ENCODE assay signal across 12 cellular contexts in genomic region chr12:89135976-89136634, GRCh38.
DNase-seq lines count a peak whose midpoint lies in the region; ATAC-seq and TF ChIP-seq lines count a peak whose summit lies in the region.
"Had no signal": no experiment of that assay in that cellular context is flagged by ENCODE, and none has a peak within 500 bp of the region (broad histone marks: within the 10 kb centered on the region; RNA-seq: fewer than 3 reads in every experiment).

No MANE protein-coding gene starts in this region.

- no peak for TF ChIP-seq EP300 in stomach (IDR thresholded peaks at IDR 0.05)

- TF ChIP-seq CTCF in BE2C (IDR thresholded peaks at IDR 0.05; ENCODE audit: low read depth, low read length) (no peak), stomach (IDR thresholded peaks at IDR 0.05) (no peak)

- intact Hi-C loops in stomach (cut with DNase I; ENCODE audit: low total_unique reads): no loop called here

- H3K9me3 ChIP-seq in BE2C (no peaks in the 10 kb centered on the region), stomach (no peaks in the 10 kb centered on the region)

- H3K9me3 Mint-ChIP-seq in activated T-cell treated with anti-CD3 and anti-CD28 coated beads, Interleukin-2, amount 50 U/mL, for 24 hours: no peaks in the 10 kb centered on the region
- H3K9me3 Mint-ChIP-seq in stimulated activated effector memory CD8-positive, alpha-beta T cell treated with anti-CD3 and anti-CD28 coated beads, Interleukin-12 subunit alpha, Interleukin-12 subunit beta, amount 100 ng/mL, for 72 hours: no peaks in the 10 kb centered on the region
- H3K9me3 Mint-ChIP-seq: mesothelial cell of epicardium had no signal

- H3K27me3 ChIP-seq in BE2C (no peaks in the 10 kb centered on the region), stomach (no peaks in the 10 kb centered on the region)
- H3K27me3 ChIP-seq: brain microvascular endothelial cell had no signal

- no peaks in the 10 kb centered on the region for H3K36me3 Mint-ChIP-seq in activated T-cell treated with anti-CD3 and anti-CD28 coated beads, Interleukin-2, amount 50 U/mL, for 24 hours (ENCODE audit: low read depth)
- H3K36me3 Mint-ChIP-seq in stimulated activated effector memory CD8-positive, alpha-beta T cell treated with anti-CD3 and anti-CD28 coated beads, Interleukin-12 subunit alpha, Interleukin-12 subunit beta, amount 100 ng/mL, for 72 hours: no peaks in the 10 kb centered on the region
- H3K36me3 Mint-ChIP-seq: mesothelial cell of epicardium had no signal

- DNase-seq in activated T-cell treated with anti-CD3 and anti-CD28 coated beads, Interleukin-2, amount 50 U/mL, for 24 hours: no peak
- DNase-seq in activated T-cell treated with anti-CD3 and anti-CD28 coated beads for 4 hours: no peak
- DNase-seq in MV-4-11 (lab: John Stamatoyannopoulos, UW): peak; percentile 87
- DNase-seq in amniotic epithelial cell (ENCODE audit: low read depth): peak; percentile 21
- DNase-seq in stimulated activated effector memory CD8-positive, alpha-beta T cell treated with anti-CD3 and anti-CD28 coated beads, Interleukin-12 subunit alpha, Interleukin-12 subunit beta, amount 100 ng/mL, for 72 hours (ENCODE audit: low spot score in 2 of 2): no peak
- no peak for DNase-seq in BE2C
- DNase-seq in stomach: no peak
- no peak for DNase-seq in NCI-H128 (lab: John Stamatoyannopoulos, UW; ENCODE audit: unreplicated experiment)
- DNase-seq: brain microvascular endothelial cell; NK-92 treated with Interleukin-12 subunit alpha and Interleukin-12 subunit beta, amount 100 ng/mL, for 24 hours had no signal

- H3K36me3 ChIP-seq in BE2C: no peaks in the 10 kb centered on the region
- no peaks in the 10 kb centered on the region for H3K36me3 ChIP-seq in stomach
- H3K36me3 ChIP-seq: brain microvascular endothelial cell had no signal

- H3K4me3 ChIP-seq in BE2C (ENCODE audit: low read depth, low read length) (no peak overlapping the region), stomach (no peak overlapping the region)
- H3K4me3 ChIP-seq: skin epidermis had no signal

- H3K4me1 ChIP-seq in BE2C (no peaks in the 10 kb centered on the region), stomach (peaks cover 0 to 3% (median 0%) of the 10 kb centered on the region in 4 donors)

- no peaks in the 10 kb centered on the region for H3K27me3 Mint-ChIP-seq in activated T-cell treated with anti-CD3 and anti-CD28 coated beads, Interleukin-2, amount 50 U/mL, for 24 hours

- no peak for TF ChIP-seq POLR2A in stomach (IDR thresholded peaks at IDR 0.05)

- no peak overlapping the region for H3K27ac ChIP-seq in stomach
- H3K27ac ChIP-seq: brain microvascular endothelial cell, skin epidermis had no signal

- peak overlapping the region; percentile 76 for H3K27ac Mint-ChIP-seq in activated T-cell treated with anti-CD3 and anti-CD28 coated beads, Interleukin-2, amount 50 U/mL, for 24 hours
- H3K27ac Mint-ChIP-seq in stimulated activated effector memory CD8-positive, alpha-beta T cell treated with anti-CD3 and anti-CD28 coated beads, Interleukin-12 subunit alpha, Interleukin-12 subunit beta, amount 100 ng/mL, for 72 hours: no peak overlapping the region
- H3K27ac Mint-ChIP-seq: mesothelial cell of epicardium had no signal

- peaks cover 42% of the 10 kb centered on the region for H3K4me1 Mint-ChIP-seq in activated T-cell treated with anti-CD3 and anti-CD28 coated beads, Interleukin-2, amount 50 U/mL, for 24 hours (ENCODE audit: low read depth)
- H3K4me1 Mint-ChIP-seq in stimulated activated effector memory CD8-positive, alpha-beta T cell treated with anti-CD3 and anti-CD28 coated beads, Interleukin-12 subunit alpha, Interleukin-12 subunit beta, amount 100 ng/mL, for 72 hours: peaks cover 32% of the 10 kb centered on the region

- ATAC-seq in stimulated activated effector memory CD8-positive, alpha-beta T cell treated with anti-CD3 and anti-CD28 coated beads, Interleukin-12 subunit alpha, Interleukin-12 subunit beta, amount 100 ng/mL, for 72 hours: peak; percentile 66

- no peak overlapping the region for H3K4me3 Mint-ChIP-seq in activated T-cell treated with anti-CD3 and anti-CD28 coated beads, Interleukin-2, amount 50 U/mL, for 24 hours
- H3K4me3 Mint-ChIP-seq in stimulated activated effector memory CD8-positive, alpha-beta T cell treated with anti-CD3 and anti-CD28 coated beads, Interleukin-12 subunit alpha, Interleukin-12 subunit beta, amount 100 ng/mL, for 72 hours: no peak overlapping the region
- H3K4me3 Mint-ChIP-seq: mesothelial cell of epicardium had no signal

Comparison
In these comparisons a context has a peak if more than half of its experiments do, and no peak if none do; other contexts are left out.
1. DNase-seq: peak in MV-4-11 (single experiment) and amniotic epithelial cell (single experiment); none in activated T-cell treated with anti-CD3 and anti-CD28 coated beads, Interleukin-2, amount 50 U/mL, for 24 hours (single experiment), activated T-cell treated with anti-CD3 and anti-CD28 coated beads for 4 hours (single experiment), stimulated activated effector memory CD8-positive, alpha-beta T cell treated with anti-CD3 and anti-CD28 coated beads, Interleukin-12 subunit alpha, Interleukin-12 subunit beta, amount 100 ng/mL, for 72 hours (0 of 2), BE2C (single experiment), stomach (single experiment) and NCI-H128 (single experiment).